Comparison of ENCODE assay signal across 7 cellular contexts in genomic region chrX:37487271-37487670, GRCh38.
"Had no signal": no experiment of that assay in that cellular context is flagged by ENCODE, and none has a peak within 500 bp of the region (broad histone marks: within the 10 kb centered on the region; RNA-seq: fewer than 3 reads in every experiment).

No MANE protein-coding gene starts in this region.

- H3K4me3 ChIP-seq: K562 had no signal

- ATAC-seq: K562 had no signal

- DNase-seq: IMR-90, KBM-7, KG1 had no signal

- FAIRE-seq: HTR-8/SVneo, K562 had no signal

- H3K36me3 Mint-ChIP-seq: IgD-negative memory B cell had no signal

- H3K27ac ChIP-seq: HL-60 had no signal

- H3K27ac Mint-ChIP-seq: IgD-negative memory B cell had no signal

- H3K4me3 Mint-ChIP-seq: IgD-negative memory B cell had no signal
